In genomic region chr22:22906391-22906790, GRCh38 we compare ENCODE assay signal across 13 cellular contexts. TPM values are rescaled to one million over a fixed set of nuclear protein-coding genes. Genes with fewer than 3 reads are reported as not detected.
DNase-seq lines count a peak whose midpoint lies in the region; ATAC-seq, FAIRE-seq and TF ChIP-seq lines count a peak whose summit lies in the region.
"Not testable (repeated sequence)": the region's sequence is repeated elsewhere in the genome, so short reads cannot be mapped to it uniquely, and the experiment has no call there.
"Had no signal": no experiment of that assay in that cellular context is flagged by ENCODE, and none has a peak within 500 bp of the region (broad histone marks: within the 10 kb centered on the region; RNA-seq: fewer than 3 reads in every experiment).

No MANE protein-coding gene starts in this region.

- TF ChIP-seq POLR2A in GM12891 (IDR thresholded peaks at IDR 0.05; ENCODE audit: low read depth, low read length) = not testable (repeated sequence)

- H3K27ac ChIP-seq in BLaER1 = not testable (repeated sequence)
- peak overlapping the region; percentile 70 for H3K27ac ChIP-seq in SU-DHL-6 (ENCODE audit: low read depth, low read length)

- peaks cover 84% of the 10 kb centered on the region for H3K4me1 ChIP-seq in BLaER1

- H3K4me1 Mint-ChIP-seq in chondrocyte (ENCODE audit: low read depth) = not testable (repeated sequence)
- H3K4me1 Mint-ChIP-seq in naive B cell = peaks cover 80 to 90% (median 89%) of the 10 kb centered on the region in 3 donors
- peaks cover 69% of the 10 kb centered on the region for H3K4me1 Mint-ChIP-seq in stimulated activated memory B cell treated with anti-CD40 and anti-IgM and Interleukin-4, amounts not matched to agents 10 μg/mL and 1 μg/mL and 100 μg/mL, for 72 hours

- H3K36me3 Mint-ChIP-seq in chondrocyte (ENCODE audit: low read depth); naive B cell: not testable (repeated sequence)
- peaks cover 12% of the 10 kb centered on the region for H3K36me3 Mint-ChIP-seq in stimulated activated memory B cell treated with anti-CD40 and anti-IgM and Interleukin-4, amounts not matched to agents 10 μg/mL and 1 μg/mL and 100 μg/mL, for 72 hours

- TF ChIP-seq CTCF in SU-DHL-6 (IDR thresholded peaks at IDR 0.05; ENCODE audit: insufficient read depth, low read length, poor library complexity, severe bottlenecking); chondrocyte (IDR thresholded peaks at IDR 0.05): not testable (repeated sequence)

- H3K79me2 ChIP-seq in SU-DHL-6 (ENCODE audit: insufficient read depth, low read length) = peaks cover 16% of the 10 kb centered on the region; the same call in 1 of the 2 replicates

- ATAC-seq in naive B cell (ENCODE audit: low read depth in 2 of 2); stimulated activated memory B cell treated with anti-CD40 and anti-IgM and Interleukin-4, amounts not matched to agents 10 μg/mL and 1 μg/mL and 100 μg/mL, for 72 hours: not testable (repeated sequence)

- not testable (repeated sequence) for H3K9me3 ChIP-seq in BLaER1; SU-DHL-6 (ENCODE audit: insufficient read depth, low read length)

- not testable (repeated sequence) for DNase-seq in GM12891 (ENCODE audit: insufficient read length, low spot score); naive B cell
- DNase-seq in NAMALWA (ENCODE audit: low spot score) (peak; percentile 58), chondrocyte (ENCODE audit: low spot score) (peak; percentile 49)

- H2AFZ ChIP-seq in SU-DHL-6 (ENCODE audit: low read depth, low read length, severe bottlenecking) = not testable (repeated sequence)

- peaks cover 39% of the 10 kb centered on the region for H3K27me3 Mint-ChIP-seq in chondrocyte (ENCODE audit: low read depth)
- H3K27me3 Mint-ChIP-seq in naive B cell; stimulated activated memory B cell treated with anti-CD40 and anti-IgM and Interleukin-4, amounts not matched to agents 10 μg/mL and 1 μg/mL and 100 μg/mL, for 72 hours: not testable (repeated sequence)

- FAIRE-seq in GM12891 (lab: Jason Lieb, UNC) = peak; percentile 13

- not testable (repeated sequence) for H3K9me3 Mint-ChIP-seq in chondrocyte (ENCODE audit: low read depth); naive B cell; stimulated activated memory B cell treated with anti-CD40 and anti-IgM and Interleukin-4, amounts not matched to agents 10 μg/mL and 1 μg/mL and 100 μg/mL, for 72 hours

- not testable (repeated sequence) for H3K9me2 ChIP-seq in SU-DHL-6 (replicated peaks; ENCODE audit: insufficient read depth, low read length)

- H3K27ac Mint-ChIP-seq in chondrocyte (ENCODE audit: unreplicated experiment) = not testable (repeated sequence)
- peak overlapping the region; percentile 91 to 96 (median 94) for H3K27ac Mint-ChIP-seq in naive B cell
- H3K27ac Mint-ChIP-seq in stimulated activated memory B cell treated with anti-CD40 and anti-IgM and Interleukin-4, amounts not matched to agents 10 μg/mL and 1 μg/mL and 100 μg/mL, for 72 hours = peak overlapping the region; percentile 69

- H3K27me3 ChIP-seq in BLaER1; SU-DHL-6 (ENCODE audit: low read length): not testable (repeated sequence)

- H3K4me3 Mint-ChIP-seq in chondrocyte (ENCODE audit: unreplicated experiment) = not testable (repeated sequence)
- peak overlapping the region; percentile 78 to 92 (median 81) for H3K4me3 Mint-ChIP-seq in naive B cell
- peak overlapping the region; percentile 68 for H3K4me3 Mint-ChIP-seq in stimulated activated memory B cell treated with anti-CD40 and anti-IgM and Interleukin-4, amounts not matched to agents 10 μg/mL and 1 μg/mL and 100 μg/mL, for 72 hours

- peaks cover 70% of the 10 kb centered on the region for H3F3A ChIP-seq in SU-DHL-6 (ENCODE audit: insufficient read depth)

- not testable (repeated sequence) for H3K4me3 ChIP-seq in BLaER1; SU-DHL-6 (ENCODE audit: insufficient read depth, low read length, poor library complexity, severe bottlenecking)

- H3K4me2 ChIP-seq in BLaER1 = 0 out of 2 replicates have a peak overlapping the region, but pooled peaks have one; percentile 2
- H3K4me2 ChIP-seq in SU-DHL-6 (ENCODE audit: low read depth, low read length, poor library complexity, severe bottlenecking) = not testable (repeated sequence)

- H3K9ac ChIP-seq in BLaER1; SU-DHL-6 (ENCODE audit: low read length): not testable (repeated sequence)

- H3K36me3 ChIP-seq in BLaER1; SU-DHL-6 (ENCODE audit: low read length): not testable (repeated sequence)

- peaks cover 37% of the 10 kb centered on the region for H4K20me1 ChIP-seq in BLaER1
- not testable (repeated sequence) for H4K20me1 ChIP-seq in SU-DHL-6 (ENCODE audit: low read depth, low read length)

RNA-seq across cellular contexts. Expression of gene IGLL5, which starts 18.8 kb away (rescaled TPM):
- 28.1 TPM for polyA plus RNA-seq in GM12891 (2012; ENCODE audit: low read depth, missing spikeins)
- not detected in 3 replicates for total RNA-seq in chondrocyte
- polyA plus RNA-seq in naive B cell (ENCODE audit: low read depth in 6 of 6) = 100 to 1,000 TPM; 233 to 640 (median 475) TPM
- total RNA-seq: Caco-2, GM23248, H1, H7 had no signal
- polyA plus RNA-seq: A549, BJ, GM23248, H1 had no signal
